ENCODE assay signal across 8 cellular contexts in genomic region chr12:38905480-38906351, GRCh38. TPM values are rescaled to one million over a fixed set of nuclear protein-coding genes. Genes with fewer than 3 reads are reported as not detected.
A peak's percentile ranks its signal among the peaks of the same experiment; 100 is the strongest.
DNase-seq lines count a peak whose midpoint lies in the region; ATAC-seq and TF ChIP-seq lines count a peak whose summit lies in the region.

Gene CPNE8, minus strand, starts transcription at chr12:38905591. Its CDS starts 57 bp downstream, at chr12:38905534.

- WGBS in esophagus, 2 donors: 0 to 1% methylated on average over 53 to 54 of the region's 54 CpGs

- TF ChIP-seq CTCF in GM13977 (IDR thresholded peaks at IDR 0.05; ENCODE audit: extremely low read depth, insufficient read depth, missing control alignments) (no peak), mucosa of descending colon (IDR thresholded peaks at IDR 0.05) (no peak)

- peaks cover 35% of the 10 kb centered on the region for H3K27me3 Mint-ChIP-seq in activated T-cell treated with anti-CD3 and anti-CD28 coated beads, Interleukin-2, amount 50 U/mL, for 24 hours
- peaks cover 39% of the 10 kb centered on the region for H3K27me3 Mint-ChIP-seq in stimulated activated naive CD8-positive, alpha-beta T cell treated with anti-CD3 and anti-CD28 coated beads, Interleukin-15, Interleukin-2, amounts not matched to agents 100 ng/mL and 50 ng/mL, for 24 hours

- H3K36me3 ChIP-seq in esophagus (ENCODE audit: control insufficient read depth in 2 of 2, insufficient read depth in 2 of 2, low read length in 1 of 2): no peaks in the 10 kb centered on the region
- no peaks in the 10 kb centered on the region for H3K36me3 ChIP-seq in mucosa of descending colon (ENCODE audit: low read depth)

- H3K9me3 ChIP-seq in esophagus (ENCODE audit: control insufficient read depth in 2 of 2, insufficient read depth in 1 of 2, low read depth in 1 of 2, low read length in 1 of 2): no peaks in the 10 kb centered on the region
- H3K9me3 ChIP-seq in mucosa of descending colon: no peaks in the 10 kb centered on the region

- intact Hi-C loops in mucosa of descending colon (cut with DNase I, micrococcal nuclease): loop anchor here in 1 of 2 donors (5.0 kb wide), 1 partner anchor 238 kb away; no protein-coding TSS in a partner anchor

- H3K4me1 Mint-ChIP-seq in activated T-cell treated with anti-CD3 and anti-CD28 coated beads, Interleukin-2, amount 50 U/mL, for 24 hours (ENCODE audit: low read depth): peaks cover 25% of the 10 kb centered on the region
- H3K4me1 Mint-ChIP-seq in stimulated activated naive CD8-positive, alpha-beta T cell treated with anti-CD3 and anti-CD28 coated beads, Interleukin-15, Interleukin-2, amounts not matched to agents 100 ng/mL and 50 ng/mL, for 24 hours (ENCODE audit: low read depth): peaks cover 22% of the 10 kb centered on the region

- peak; percentile 56 for ATAC-seq in HG02610 (IDR thresholded peaks at IDR 0.05; ENCODE audit: unreplicated experiment)
- peak; percentile 80 for ATAC-seq in mucosa of descending colon

- H3K9me3 Mint-ChIP-seq in activated T-cell treated with anti-CD3 and anti-CD28 coated beads, Interleukin-2, amount 50 U/mL, for 24 hours: no peaks in the 10 kb centered on the region
- H3K9me3 Mint-ChIP-seq in stimulated activated naive CD8-positive, alpha-beta T cell treated with anti-CD3 and anti-CD28 coated beads, Interleukin-15, Interleukin-2, amounts not matched to agents 100 ng/mL and 50 ng/mL, for 24 hours: no peaks in the 10 kb centered on the region

- in situ Hi-C loops in GM13977 (cut with MboI; ENCODE audit: low pct_unique_long_range_greater_than_20kb, low sequenced_read_pairs, unreplicated experiment): loop anchor here (10.0 to 25.0 kb wide), 3 partner anchors 131 to 568 kb away; no protein-coding TSS in a partner anchor

- peak within 1 kb of the TSS; percentile 69 to 80 for H3K4me3 ChIP-seq in esophagus (ENCODE audit: low read depth in 1 of 2, low read length in 2 of 2)
- peak within 1 kb of the TSS; percentile 30 for H3K4me3 ChIP-seq in mucosa of descending colon

- H3K4me3 Mint-ChIP-seq in activated T-cell treated with anti-CD3 and anti-CD28 coated beads, Interleukin-2, amount 50 U/mL, for 24 hours: peak within 1 kb of the TSS; percentile 83
- H3K4me3 Mint-ChIP-seq in stimulated activated naive CD8-positive, alpha-beta T cell treated with anti-CD3 and anti-CD28 coated beads, Interleukin-15, Interleukin-2, amounts not matched to agents 100 ng/mL and 50 ng/mL, for 24 hours: peak within 1 kb of the TSS; percentile 86

- peaks cover 6% of the 10 kb centered on the region for H3K36me3 Mint-ChIP-seq in activated T-cell treated with anti-CD3 and anti-CD28 coated beads, Interleukin-2, amount 50 U/mL, for 24 hours (ENCODE audit: low read depth)
- H3K36me3 Mint-ChIP-seq in stimulated activated naive CD8-positive, alpha-beta T cell treated with anti-CD3 and anti-CD28 coated beads, Interleukin-15, Interleukin-2, amounts not matched to agents 100 ng/mL and 50 ng/mL, for 24 hours (ENCODE audit: low read depth): no peaks in the 10 kb centered on the region

- H3K27ac ChIP-seq in esophagus (ENCODE audit: low read depth in 2 of 2, low read length in 1 of 2): peak within 1 kb of the TSS; percentile 90 to 91

- H3K4me1 ChIP-seq in esophagus (ENCODE audit: control insufficient read depth in 2 of 2, insufficient read depth in 2 of 2, low read length in 1 of 2) (peaks cover 0 to 4% of the 10 kb centered on the region in 2 donors), mucosa of descending colon (ENCODE audit: low read depth) (no peaks in the 10 kb centered on the region)

- no peaks in the 10 kb centered on the region for H3K27me3 ChIP-seq in esophagus (ENCODE audit: control insufficient read depth in 1 of 2, insufficient read depth in 2 of 2, low read length in 2 of 2)

- DNase-seq in GM13977 (ENCODE audit: low spot score): peak; percentile 74
- peak; percentile 93 for DNase-seq in NCI-H82 (lab: John Stamatoyannopoulos, UW)
- peak; percentile 64 for DNase-seq in activated T-cell treated with anti-CD3 and anti-CD28 coated beads, Interleukin-2, amount 50 U/mL, for 24 hours
- DNase-seq in mucosa of descending colon: peak; percentile 78 to 90 (median 86)
- DNase-seq in NCI-H128 (lab: John Stamatoyannopoulos, UW; ENCODE audit: unreplicated experiment): no peak

- peak within 1 kb of the TSS; percentile 90 for H3K27ac Mint-ChIP-seq in activated T-cell treated with anti-CD3 and anti-CD28 coated beads, Interleukin-2, amount 50 U/mL, for 24 hours
- H3K27ac Mint-ChIP-seq in stimulated activated naive CD8-positive, alpha-beta T cell treated with anti-CD3 and anti-CD28 coated beads, Interleukin-15, Interleukin-2, amounts not matched to agents 100 ng/mL and 50 ng/mL, for 24 hours: peak within 1 kb of the TSS; percentile 83

RNA-seq across cellular contexts. Expression of gene CPNE8, which starts in this region (rescaled TPM):
- polyA plus RNA-seq in esophagus: 1 to 10 TPM; 2.5 to 4.5 TPM
- 10 to 100 TPM; 23.4 to 31.5 (median 24.7) TPM for total RNA-seq in mucosa of descending colon
